ENCODE assay signal across 9 cellular contexts in the genomic region with DNA sequence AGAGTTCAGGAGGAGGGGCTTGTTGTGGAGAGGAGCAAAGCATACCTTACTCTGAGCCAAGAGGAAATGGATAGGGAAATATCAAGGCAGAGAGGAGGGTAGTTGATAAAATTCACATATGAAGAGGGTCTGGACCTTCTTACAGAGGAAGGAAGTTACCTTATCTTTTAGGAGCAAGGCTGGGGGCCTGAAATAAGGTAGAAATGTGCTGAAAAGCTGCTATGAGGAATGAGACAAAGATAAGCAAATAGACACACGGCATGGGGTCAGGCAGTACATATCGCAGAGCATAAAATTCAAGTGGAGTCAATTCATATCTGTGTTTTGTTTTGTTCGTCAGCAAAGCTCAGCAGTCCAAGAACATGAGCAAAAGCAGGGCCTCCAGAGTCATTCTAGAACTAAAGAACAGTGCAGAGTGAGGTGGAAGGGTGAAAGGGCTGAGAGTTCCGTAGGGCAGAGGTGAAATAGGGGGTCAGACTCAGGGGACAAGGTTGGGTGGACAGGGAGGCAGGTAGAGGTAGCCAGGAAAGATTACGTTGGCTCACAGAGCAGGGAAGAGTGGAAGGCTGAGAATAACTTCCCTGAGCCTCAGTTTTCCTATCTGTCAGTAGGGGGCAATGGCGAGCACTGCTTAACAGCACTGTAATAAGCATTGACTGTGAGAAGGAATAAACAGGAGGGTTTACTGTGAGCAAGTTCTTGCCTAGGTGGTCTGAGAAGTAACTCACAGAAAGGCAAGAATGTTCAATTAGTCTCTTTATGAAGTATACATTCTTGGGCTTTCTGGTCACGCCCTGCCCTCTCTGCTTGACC. TPM values are rescaled to one million over a fixed set of nuclear protein-coding genes. Genes with fewer than 3 reads are reported as not detected.
DNase-seq lines count a peak whose midpoint lies in the region; ATAC-seq, FAIRE-seq and TF ChIP-seq lines count a peak whose summit lies in the region.
"Had no signal": no experiment of that assay in that cellular context is flagged by ENCODE, and none has a peak within 500 bp of the region (broad histone marks: within the 10 kb centered on the region; RNA-seq: fewer than 3 reads in every experiment).

No MANE protein-coding gene starts in this region.

- H3K36me3 ChIP-seq in effector memory CD4-positive, alpha-beta T cell (ENCODE audit: control insufficient read depth, insufficient read depth, low read length): no peaks in the 10 kb centered on the region

- peak; percentile 95 for FAIRE-seq in GM12892 (lab: Jason Lieb, UNC)

- no peaks in the 10 kb centered on the region for H3K9me3 ChIP-seq in effector memory CD4-positive, alpha-beta T cell (ENCODE audit: control insufficient read depth, low read length)

- no peaks in the 10 kb centered on the region for H3K4me1 ChIP-seq in effector memory CD4-positive, alpha-beta T cell (ENCODE audit: control insufficient read depth, insufficient read depth, low read length, poor library complexity, severe bottlenecking)

- DNase-seq in AG10803 (ENCODE audit: low read depth) (peak; percentile 11), GM12892 (ENCODE audit: insufficient read length) (no peak), kidney glomerular epithelial cell (lab: John Stamatoyannopoulos, UW) (peak; percentile 2), 8988T (no peak)
- DNase-seq in activated CD4-positive, alpha-beta T cell treated with anti-CD3 and anti-CD28 coated beads, Interleukin-2, amount 50 U/mL, for 48 hours: peak; percentile 17 to 33
- DNase-seq in effector memory CD4-positive, alpha-beta T cell: no peak

- peak; percentile 89 for ATAC-seq in HG03354 (IDR thresholded peaks at IDR 0.05; ENCODE audit: poor library complexity, severe bottlenecking, unreplicated experiment)
- no peak for ATAC-seq in GM21515 (IDR thresholded peaks at IDR 0.05; ENCODE audit: unreplicated experiment)

- H3K27ac ChIP-seq in effector memory CD4-positive, alpha-beta T cell (ENCODE audit: insufficient read depth, low read length, poor library complexity, severe bottlenecking): no peak overlapping the region
- H3K27ac ChIP-seq: epithelial cell of prostate had no signal

- TF ChIP-seq CTCF in AG10803 (conservative IDR thresholded peaks at IDR 0.05; ENCODE audit: low read length): peak; percentile 66

- no peak for TF ChIP-seq POLR2A in GM12892 (IDR thresholded peaks at IDR 0.05; ENCODE audit: low read depth, low read length)

- no peaks in the 10 kb centered on the region for H3K27me3 ChIP-seq in effector memory CD4-positive, alpha-beta T cell (replicated peaks; ENCODE audit: control insufficient read depth, insufficient read depth, low read length, poor library complexity, severe bottlenecking)

- H3K4me3 ChIP-seq in AG10803 (ENCODE audit: low read length): no peak overlapping the region
- no peak overlapping the region for H3K4me3 ChIP-seq in effector memory CD4-positive, alpha-beta T cell (ENCODE audit: insufficient read depth, low read depth, low read length, poor library complexity, severe bottlenecking)

RNA-seq across cellular contexts. Expression of a gene that starts 9.2 kb away (rescaled TPM):
- polyA plus RNA-seq in GM12892 (2012; ENCODE audit: missing spikeins): not detected

Comparison
In these comparisons a context has a peak if more than half of its experiments do, and no peak if none do; other contexts are left out.
1. DNase-seq: peak in AG10803 (single experiment), activated CD4-positive, alpha-beta T cell treated with anti-CD3 and anti-CD28 coated beads, Interleukin-2, amount 50 U/mL, for 48 hours (2 of 2) and kidney glomerular epithelial cell (single experiment); none in GM12892 (single experiment), effector memory CD4-positive, alpha-beta T cell (0 of 3) and 8988T (single experiment).